In the genomic region with DNA sequence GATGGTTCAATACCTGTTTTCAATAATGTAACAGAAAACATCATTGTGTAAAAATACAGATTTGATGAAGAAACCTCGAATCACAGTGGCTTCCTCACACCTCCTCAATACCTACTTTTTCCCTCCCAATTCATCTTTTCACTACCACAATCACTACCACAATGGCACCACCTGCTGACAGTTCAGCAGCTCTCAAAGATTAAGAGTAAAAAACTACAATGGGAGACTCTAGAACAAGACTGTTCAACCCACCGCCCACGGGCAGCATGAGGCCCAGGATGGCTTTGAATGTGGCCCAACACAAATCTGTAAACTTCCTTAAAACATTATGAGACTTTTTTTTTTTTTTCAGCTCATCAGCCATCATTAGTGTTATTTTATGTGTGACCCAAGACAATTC, we compare ENCODE assay signal across 13 cellular contexts. TPM values are rescaled to one million over a fixed set of nuclear protein-coding genes. Genes with fewer than 3 reads are reported as not detected.
A peak's percentile ranks its signal among the peaks of the same experiment; 100 is the strongest.
DNase-seq lines count a peak whose midpoint lies in the region; ATAC-seq and TF ChIP-seq lines count a peak whose summit lies in the region.
"Had no signal": no experiment of that assay in that cellular context is flagged by ENCODE, and none has a peak within 500 bp of the region (broad histone marks: within the 10 kb centered on the region; RNA-seq: fewer than 3 reads in every experiment).

No MANE protein-coding gene starts in this region.

- peak overlapping the region; percentile 5 for H3K27ac Mint-ChIP-seq in activated CD8-positive, alpha-beta T cell treated with anti-CD3 and anti-CD28 coated beads for 36 hours
- no peak overlapping the region for H3K27ac Mint-ChIP-seq in activated CD8-positive, alpha-beta T cell treated with anti-CD3 and anti-CD28 coated beads, Interleukin-2, amount 10 ng/mL, durations not matched to agents 7 days and 5 days
- peak overlapping the region; percentile 4 for H3K27ac Mint-ChIP-seq in activated T-helper 17 cell treated with anti-CD3 and anti-CD28 coated beads, Interleukin-2, amount 50 U/mL, for 72 hours
- H3K27ac Mint-ChIP-seq: activated B cell treated with CpG ODN at 0.5 μM for 24 hours had no signal

- H3K36me3 ChIP-seq in IMR-90 (ENCODE audit: control insufficient read depth, insufficient read depth, low read length) (peaks cover 9% of the 10 kb centered on the region), tibial nerve (peaks cover 0 to 98% (median 16%) of the 10 kb centered on the region in 3 donors)

- WGBS in IMR-90 (ENCODE audit: extremely low coverage in 2 of 2, insufficient read length in 1 of 2), 2 experiments, result no CpG with 5 or more reads among the region's 3 CpGs
- WGBS in tibial nerve, 2 donors, result 79% methylated on average over 3 of the region's 3 CpGs

- dilution Hi-C loops in IMR-90 (cut with HindIII; ENCODE audit: low sequenced_read_pairs, unreplicated experiment), result no loop called here

- H3K14ac ChIP-seq in IMR-90 (replicated peaks; ENCODE audit: low read depth, low read length), result no peak overlapping the region

- H2BK120ac ChIP-seq in IMR-90 (ENCODE audit: low read depth, low read length), result no peak overlapping the region

- H3K9me1 ChIP-seq in IMR-90 (ENCODE audit: insufficient read depth, low read length), result no peaks in the 10 kb centered on the region

- no peaks in the 10 kb centered on the region for H3K9me3 ChIP-seq in IMR-90 (ENCODE audit: control insufficient read depth, insufficient read depth, low read length)
- H3K9me3 ChIP-seq in tibial nerve, result no peaks in the 10 kb centered on the region
- H3K9me3 ChIP-seq: BLaER1 treated with 17β-estradiol and CSF1 and Interleukin-3, amounts not matched to agents 10 nM and 100 nM had no signal

- H2AK5ac ChIP-seq in IMR-90 (ENCODE audit: low read depth, low read length), result no peak overlapping the region

- H3K4me1 Mint-ChIP-seq in activated CD8-positive, alpha-beta T cell treated with anti-CD3 and anti-CD28 coated beads for 36 hours (ENCODE audit: low read depth), result peaks cover 5% of the 10 kb centered on the region
- H3K4me1 Mint-ChIP-seq in activated CD8-positive, alpha-beta T cell treated with anti-CD3 and anti-CD28 coated beads, Interleukin-2, amount 10 ng/mL, durations not matched to agents 7 days and 5 days (ENCODE audit: low read depth), result no peaks in the 10 kb centered on the region
- H3K4me1 Mint-ChIP-seq in activated T-helper 17 cell treated with anti-CD3 and anti-CD28 coated beads, Interleukin-2, amount 50 U/mL, for 72 hours, result peaks cover 8% of the 10 kb centered on the region
- H3K4me1 Mint-ChIP-seq: activated B cell treated with CpG ODN at 0.5 μM for 24 hours had no signal

- peak; percentile 18; the same call in 1 of the 2 replicates for TF ChIP-seq RAD21 in IMR-90 (IDR thresholded peaks at IDR 0.05; ENCODE audit: low read length)

- DNase-seq in activated CD8-positive, alpha-beta T cell treated with anti-CD3 and anti-CD28 coated beads for 36 hours, result peak; percentile 43
- DNase-seq in activated CD8-positive, alpha-beta T cell treated with anti-CD3 and anti-CD28 coated beads, Interleukin-2, amount 10 ng/mL, durations not matched to agents 7 days and 5 days, result no peak
- peak; percentile 7 for DNase-seq in IMR-90
- peak; percentile 7 for DNase-seq in renal cortical epithelial cell (ENCODE audit: low read depth)
- DNase-seq in tibial nerve (ENCODE audit: low spot score in 2 of 2), result no peak
- DNase-seq in amniotic stem cell (lab: John Stamatoyannopoulos, UW), result no peak
- DNase-seq: activated B cell treated with CpG ODN at 0.5 μM for 24 hours, dermis blood vessel endothelial cell, left ventricle myocardium superior, NCI-H187 treated with DMSO at 0.1 percent for 48 hours had no signal

- H3K18ac ChIP-seq in IMR-90 (ENCODE audit: low read depth, low read length), result no peak overlapping the region

- H3K56ac ChIP-seq in IMR-90 (ENCODE audit: extremely low read depth, insufficient read depth, low read length), result no peak overlapping the region

- TF ChIP-seq POLR2A in IMR-90 (IDR thresholded peaks at IDR 0.05; ENCODE audit: low read depth, low read length) (no peak), tibial nerve (IDR thresholded peaks at IDR 0.05) (no peak)

- BruUV-seq in IMR-90 (replicated peaks; lab: Mats Ljungman, UMichigan), result no TSS peak

- no peaks in the 10 kb centered on the region; a peak in 2 of 4 replicates for H3K79me1 ChIP-seq in IMR-90 (ENCODE audit: low read depth in 1 of 2, low read length in 2 of 2)

- no peak overlapping the region for H4K91ac ChIP-seq in IMR-90 (ENCODE audit: insufficient read depth, low read depth, low read length)

- no peaks in the 10 kb centered on the region for H3K27me3 Mint-ChIP-seq in activated CD8-positive, alpha-beta T cell treated with anti-CD3 and anti-CD28 coated beads for 36 hours
- no peaks in the 10 kb centered on the region for H3K27me3 Mint-ChIP-seq in activated CD8-positive, alpha-beta T cell treated with anti-CD3 and anti-CD28 coated beads, Interleukin-2, amount 10 ng/mL, durations not matched to agents 7 days and 5 days (ENCODE audit: low read depth)
- no peaks in the 10 kb centered on the region for H3K27me3 Mint-ChIP-seq in activated T-helper 17 cell treated with anti-CD3 and anti-CD28 coated beads, Interleukin-2, amount 50 U/mL, for 72 hours
- H3K27me3 Mint-ChIP-seq: activated B cell treated with CpG ODN at 0.5 μM for 24 hours had no signal

- H3K27ac ChIP-seq in IMR-90 (ENCODE audit: insufficient read depth, low read length) (no peak overlapping the region), tibial nerve (no peak overlapping the region)
- H3K27ac ChIP-seq: BLaER1 treated with 17β-estradiol and CSF1 and Interleukin-3, amounts not matched to agents 10 nM and 100 nM had no signal

- no peaks in the 10 kb centered on the region for H3K9me3 Mint-ChIP-seq in activated CD8-positive, alpha-beta T cell treated with anti-CD3 and anti-CD28 coated beads for 36 hours
- H3K9me3 Mint-ChIP-seq in activated CD8-positive, alpha-beta T cell treated with anti-CD3 and anti-CD28 coated beads, Interleukin-2, amount 10 ng/mL, durations not matched to agents 7 days and 5 days (ENCODE audit: insufficient read depth), result no peaks in the 10 kb centered on the region
- no peaks in the 10 kb centered on the region for H3K9me3 Mint-ChIP-seq in activated T-helper 17 cell treated with anti-CD3 and anti-CD28 coated beads, Interleukin-2, amount 50 U/mL, for 72 hours
- H3K9me3 Mint-ChIP-seq: activated B cell treated with CpG ODN at 0.5 μM for 24 hours had no signal

- H4K8ac ChIP-seq in IMR-90 (ENCODE audit: low read depth in 2 of 2, low read length in 2 of 2), result no peak overlapping the region

- H3K4me1 ChIP-seq in IMR-90 (ENCODE audit: control insufficient read depth, insufficient read depth, low read length), result no peaks in the 10 kb centered on the region
- no peaks in the 10 kb centered on the region for H3K4me1 ChIP-seq in tibial nerve

- H3K4ac ChIP-seq in IMR-90 (ENCODE audit: low read depth, low read length), result no peak overlapping the region

- no peak overlapping the region for H3K4me3 Mint-ChIP-seq in activated CD8-positive, alpha-beta T cell treated with anti-CD3 and anti-CD28 coated beads for 36 hours
- no peak overlapping the region for H3K4me3 Mint-ChIP-seq in activated CD8-positive, alpha-beta T cell treated with anti-CD3 and anti-CD28 coated beads, Interleukin-2, amount 10 ng/mL, durations not matched to agents 7 days and 5 days
- H3K4me3 Mint-ChIP-seq in activated T-helper 17 cell treated with anti-CD3 and anti-CD28 coated beads, Interleukin-2, amount 50 U/mL, for 72 hours, result no peak overlapping the region
- H3K4me3 Mint-ChIP-seq: activated B cell treated with CpG ODN at 0.5 μM for 24 hours had no signal

- H3K27me3 ChIP-seq in IMR-90 (ENCODE audit: control insufficient read depth, insufficient read depth, low read length), result no peaks in the 10 kb centered on the region
- no peaks in the 10 kb centered on the region for H3K27me3 ChIP-seq in tibial nerve
- H3K27me3 ChIP-seq: BLaER1 treated with 17β-estradiol and CSF1 and Interleukin-3, amounts not matched to agents 10 nM and 100 nM had no signal

- no peaks in the 10 kb centered on the region for H4K20me1 ChIP-seq in IMR-90 (ENCODE audit: insufficient read depth, low read length)

- H3K36me3 Mint-ChIP-seq in activated CD8-positive, alpha-beta T cell treated with anti-CD3 and anti-CD28 coated beads for 36 hours (ENCODE audit: low read depth), result peaks cover 37% of the 10 kb centered on the region
- H3K36me3 Mint-ChIP-seq in activated CD8-positive, alpha-beta T cell treated with anti-CD3 and anti-CD28 coated beads, Interleukin-2, amount 10 ng/mL, durations not matched to agents 7 days and 5 days (ENCODE audit: low read depth), result peaks cover 32% of the 10 kb centered on the region
- peaks cover 98% of the 10 kb centered on the region for H3K36me3 Mint-ChIP-seq in activated T-helper 17 cell treated with anti-CD3 and anti-CD28 coated beads, Interleukin-2, amount 50 U/mL, for 72 hours (ENCODE audit: low read depth)

- no peak overlapping the region for H3K9ac ChIP-seq in IMR-90 (ENCODE audit: low read depth, low read length)
- H3K9ac ChIP-seq: BLaER1 treated with 17β-estradiol and CSF1 and Interleukin-3, amounts not matched to agents 10 nM and 100 nM had no signal

- no peak overlapping the region for H2AK9ac ChIP-seq in IMR-90 (replicated peaks; ENCODE audit: low read depth, low read length, poor library complexity)

- H3K4me2 ChIP-seq in IMR-90 (ENCODE audit: low read depth, low read length), result no peak overlapping the region
- H3K4me2 ChIP-seq: BLaER1 treated with 17β-estradiol and CSF1 and Interleukin-3, amounts not matched to agents 10 nM and 100 nM had no signal

- POLR2A ChIA-PET in activated CD8-positive, alpha-beta T cell treated with anti-CD3 and anti-CD28 coated beads for 36 hours (lab: Charles Lee), result no interaction called here
- POLR2A ChIA-PET in activated CD8-positive, alpha-beta T cell treated with anti-CD3 and anti-CD28 coated beads, Interleukin-2, amount 10 ng/mL, durations not matched to agents 7 days and 5 days (lab: Charles Lee), result no interaction called here
- POLR2A ChIA-PET in IMR-90 (lab: Charles Lee; ENCODE audit: unreplicated experiment), result no interaction called here

- no peak for TF ChIP-seq CTCF in activated CD8-positive, alpha-beta T cell treated with anti-CD3 and anti-CD28 coated beads for 36 hours (IDR thresholded peaks at IDR 0.05)
- TF ChIP-seq CTCF in IMR-90 (conservative IDR thresholded peaks at IDR 0.05; ENCODE audit: low read depth, low read length), result peak; percentile 23; the same call in 1 of the 2 replicates
- no peak for TF ChIP-seq CTCF in tibial nerve (IDR thresholded peaks at IDR 0.05)

- intact Hi-C loops in activated CD8-positive, alpha-beta T cell treated with anti-CD3 and anti-CD28 coated beads for 36 hours (cut with micrococcal nuclease), result no loop called here
- intact Hi-C loops in IMR-90 (cut with micrococcal nuclease), result no loop called here

- H4K5ac ChIP-seq in IMR-90 (ENCODE audit: low read depth, low read length), result no peak overlapping the region

- in situ Hi-C loops in IMR-90 (cut with MboI; ENCODE audit: low sequenced_read_pairs), result no loop called here

- no peak for TF ChIP-seq EP300 in tibial nerve (IDR thresholded peaks at IDR 0.05)

- H3K23ac ChIP-seq in IMR-90 (ENCODE audit: low read depth, low read length), result no peak overlapping the region

- no peak overlapping the region for H2AFZ ChIP-seq in IMR-90 (replicated peaks; ENCODE audit: low read length, poor library complexity)

- H2BK20ac ChIP-seq in IMR-90 (ENCODE audit: low read depth, low read length), result no peak overlapping the region

- H2BK5ac ChIP-seq in IMR-90 (ENCODE audit: low read depth, low read length, poor library complexity, severe bottlenecking), result no peak overlapping the region

- H3K4me3 ChIP-seq in IMR-90 (ENCODE audit: insufficient read depth, low read depth, low read length) (no peak overlapping the region), tibial nerve (no peak overlapping the region)
- H3K4me3 ChIP-seq: BLaER1 treated with 17β-estradiol and CSF1 and Interleukin-3, amounts not matched to agents 10 nM and 100 nM had no signal

- ATAC-seq in activated CD8-positive, alpha-beta T cell treated with anti-CD3 and anti-CD28 coated beads for 36 hours, result peak; percentile 42
- ATAC-seq in activated CD8-positive, alpha-beta T cell treated with anti-CD3 and anti-CD28 coated beads, Interleukin-2, amount 10 ng/mL, durations not matched to agents 7 days and 5 days, result no peak
- ATAC-seq in IMR-90 (ENCODE audit: low read depth) (no peak), GM19351 (IDR thresholded peaks at IDR 0.05; ENCODE audit: unreplicated experiment) (no peak)
- no peak for ATAC-seq in activated T-helper 17 cell treated with anti-CD3 and anti-CD28 coated beads, Interleukin-2, amount 50 U/mL, for 72 hours (replicated peaks)
- ATAC-seq: left ventricle myocardium superior had no signal

- CTCF ChIA-PET in activated CD8-positive, alpha-beta T cell treated with anti-CD3 and anti-CD28 coated beads for 36 hours (lab: Charles Lee), result interaction anchor here (0.7 kb wide), 1 partner anchor 8 kb away, joined by 3 read pairs; no protein-coding TSS in a partner anchor
- CTCF ChIA-PET in activated CD8-positive, alpha-beta T cell treated with anti-CD3 and anti-CD28 coated beads, Interleukin-2, amount 10 ng/mL, durations not matched to agents 7 days and 5 days (lab: Charles Lee), result interaction anchor here (1.0 to 1.5 kb wide), 2 partner anchors 17 to 767 kb away, joined by 3 read pairs; no protein-coding TSS in a partner anchor
- CTCF ChIA-PET in IMR-90 (lab: Yijun Ruan, JAX), result interaction anchor here (0.9 kb wide), 1 partner anchor 183 kb away, joined by 3 read pairs; no protein-coding TSS in a partner anchor

- no peak overlapping the region for H2BK15ac ChIP-seq in IMR-90 (ENCODE audit: low read depth, low read length)

RNA-seq across cellular contexts. Expression of a gene that starts 15.2 kb away (rescaled TPM):
- 10 to 100 TPM; 49.2 to 49.3 TPM for total RNA-seq in activated CD8-positive, alpha-beta T cell treated with anti-CD3 and anti-CD28 coated beads for 36 hours
- total RNA-seq in activated CD8-positive, alpha-beta T cell treated with anti-CD3 and anti-CD28 coated beads, Interleukin-2, amount 10 ng/mL, durations not matched to agents 7 days and 5 days, result 10 to 100 TPM; 45.3 to 45.7 TPM
- total RNA-seq in IMR-90 (2012; rRNA removed) (31.5 and 38.6 TPM in 2 replicates), renal cortical epithelial cell (36.1 and 37.8 TPM in 2 replicates), tibial nerve (10 to 100 TPM; 23.4 to 47.2 (median 41.1) TPM)
- polyA plus RNA-seq in IMR-90 (2012; rRNA removed), result 19.0 and 24.3 TPM in 2 replicates
- 5.8 and 10.9 TPM in 2 replicates for polyA plus RNA-seq in IMR-90 (2012; cell fraction: cytosol; rRNA removed)
- polyA plus RNA-seq in IMR-90 (2012; cell fraction: nucleus; rRNA removed; ENCODE audit: low replicate concordance), result 4.3 and 30.0 TPM in 2 replicates
- total RNA-seq in activated T-helper 17 cell treated with anti-CD3 and anti-CD28 coated beads, Interleukin-2, amount 50 U/mL, for 72 hours, result 10 to 100 TPM; 61.9 to 67.1 TPM

RNA-seq across cellular contexts. Expression of a gene that starts 50.4 kb away (rescaled TPM):
- under 1 TPM; 0.29 to 0.45 TPM for total RNA-seq in activated CD8-positive, alpha-beta T cell treated with anti-CD3 and anti-CD28 coated beads for 36 hours
- total RNA-seq in activated CD8-positive, alpha-beta T cell treated with anti-CD3 and anti-CD28 coated beads, Interleukin-2, amount 10 ng/mL, durations not matched to agents 7 days and 5 days, result under 1 TPM; 0.18 to 0.47 TPM
- 0.18 and 0.28 TPM in 2 replicates for total RNA-seq in IMR-90 (2012; rRNA removed)
- polyA plus RNA-seq in IMR-90 (2012; rRNA removed), result 0.03 and 0.06 TPM in 2 replicates
- 0.02 TPM in 1 of 2 replicates, not detected in the other for polyA plus RNA-seq in IMR-90 (2012; cell fraction: cytosol; rRNA removed)
- 0.09 and 0.61 TPM in 2 replicates for polyA plus RNA-seq in IMR-90 (2012; cell fraction: nucleus; rRNA removed; ENCODE audit: low replicate concordance)
- 1 to 10 TPM in 1 of 2 donors, under 1 TPM in 1; 0.65 to 2.9 TPM for total RNA-seq in activated T-helper 17 cell treated with anti-CD3 and anti-CD28 coated beads, Interleukin-2, amount 50 U/mL, for 72 hours
- total RNA-seq in renal cortical epithelial cell, result 0.87 and 2.4 TPM in 2 replicates
- total RNA-seq in tibial nerve, result 1 to 10 TPM; 1.8 to 3.1 (median 2.4) TPM

RNA-seq across cellular contexts. Expression of a gene that starts 56.5 kb away (rescaled TPM):
- 1 to 10 TPM; 5.5 to 5.7 TPM for total RNA-seq in activated CD8-positive, alpha-beta T cell treated with anti-CD3 and anti-CD28 coated beads for 36 hours
- total RNA-seq in activated CD8-positive, alpha-beta T cell treated with anti-CD3 and anti-CD28 coated beads, Interleukin-2, amount 10 ng/mL, durations not matched to agents 7 days and 5 days, result 10 to 100 TPM; 13.9 to 14.8 TPM
- total RNA-seq in IMR-90 (2012; rRNA removed) (not detected in 2 replicates), renal cortical epithelial cell (4.0 and 9.9 TPM in 2 replicates), tibial nerve (1 to 10 TPM; 3.9 to 6.9 (median 5.4) TPM)
- 0.01 and 0.02 TPM in 2 replicates for polyA plus RNA-seq in IMR-90 (2012; rRNA removed)
- polyA plus RNA-seq in IMR-90 (2012; cell fraction: cytosol; rRNA removed), result 0.01 TPM in 2 replicates
- polyA plus RNA-seq in IMR-90 (2012; cell fraction: nucleus; rRNA removed; ENCODE audit: low replicate concordance), result 0.01 and 0.02 TPM in 2 replicates
- 1 to 10 TPM; 4.7 to 8.0 TPM for total RNA-seq in activated T-helper 17 cell treated with anti-CD3 and anti-CD28 coated beads, Interleukin-2, amount 50 U/mL, for 72 hours

Comparison
In these comparisons a context has a peak if more than half of its experiments do, and no peak if none do; other contexts are left out.
1. DNase-seq: peak in activated CD8-positive, alpha-beta T cell treated with anti-CD3 and anti-CD28 coated beads for 36 hours (single experiment), IMR-90 (single experiment) and renal cortical epithelial cell (single experiment); none in activated CD8-positive, alpha-beta T cell treated with anti-CD3 and anti-CD28 coated beads, Interleukin-2, amount 10 ng/mL, durations not matched to agents 7 days and 5 days (single experiment), tibial nerve (0 of 2) and amniotic stem cell (single experiment).